Comparison of ENCODE assay signal across 1 cellular context in genomic region chr2:96305979-96306308, GRCh38.
TF ChIP-seq lines count a peak whose summit lies in the region.

No MANE protein-coding gene starts in this region.

TF ChIP-seq in GM23338, 12 proteins besides CTCF, POLR2A, EP300 and RAD21 (continued from another document):
- TF ChIP-seq ZNF462 (CRISPR knock-in tag; IDR thresholded peaks at IDR 0.05) (no peak), JUNB (IDR thresholded peaks at IDR 0.05; ENCODE audit: unreplicated experiment) (no peak), EZH2phosphoT487 (IDR thresholded peaks at IDR 0.05; ENCODE audit: unreplicated experiment) (no peak), ZNF331 (CRISPR knock-in tag; IDR thresholded peaks at IDR 0.05; ENCODE audit: low read depth) (no peak), CREB1 (CRISPR knock-in tag; IDR thresholded peaks at IDR 0.05; ENCODE audit: low read depth) (no peak), POLR2AphosphoS5 (IDR thresholded peaks at IDR 0.05; ENCODE audit: low read depth) (no peak), STAT1 (IDR thresholded peaks at IDR 0.05; ENCODE audit: unreplicated experiment) (no peak), REST (IDR thresholded peaks at IDR 0.05; ENCODE audit: unreplicated experiment) (no peak), NANOG (IDR thresholded peaks at IDR 0.05; ENCODE audit: borderline replicate concordance) (no peak)
TF ChIP-seq in GM23338: peak in this region for 0.
